Comparison of ENCODE assay signal across 9 cellular contexts in genomic region chr19:48121909-48122371, GRCh38. TPM values are rescaled to one million over a fixed set of nuclear protein-coding genes. Genes with fewer than 3 reads are reported as not detected.
A peak's percentile ranks its signal among the peaks of the same experiment; 100 is the strongest.
DNase-seq lines count a peak whose midpoint lies in the region; ATAC-seq and TF ChIP-seq lines count a peak whose summit lies in the region.
"Had no signal": no experiment of that assay in that cellular context is flagged by ENCODE, and none has a peak within 500 bp of the region (broad histone marks: within the 10 kb centered on the region; RNA-seq: fewer than 3 reads in every experiment).

No MANE protein-coding gene starts in this region.

- H3K4me3 ChIP-seq in heart left ventricle (no peak overlapping the region), right atrium auricular region (no peak overlapping the region), uterus (no peak overlapping the region)

- peak overlapping the region in 3 of 12 donors; percentile 13 to 42 (median 17) for H3K27ac ChIP-seq in heart left ventricle
- H3K27ac ChIP-seq in right atrium auricular region = peak overlapping the region in 1 of 2 donors; percentile 7
- peak overlapping the region; percentile 38 to 47 for H3K27ac ChIP-seq in uterus

- TF ChIP-seq POLR2A in heart left ventricle (IDR thresholded peaks at IDR 0.05) (no peak), uterus (IDR thresholded peaks at IDR 0.05) (no peak)

- no peak for DNase-seq in heart left ventricle
- DNase-seq in right atrium auricular region (ENCODE audit: low spot score) = no peak
- peak; percentile 80 for DNase-seq in UCSD-AML1 (lab: John Stamatoyannopoulos, UW; ENCODE audit: unreplicated experiment)
- peak; percentile 82 for DNase-seq in glomerular endothelial cell (ENCODE audit: extremely low read depth, low read depth, low spot score)
- DNase-seq in uterus = peak in 1 of 2 donors; percentile 42
- DNase-seq in HuH-7.5 (ENCODE audit: low spot score) = no peak
- no peak for DNase-seq in NCI-H524 treated with DMSO at 0.1 percent for 48 hours (lab: John Stamatoyannopoulos, UW)
- DNase-seq in SK-N-DZ (ENCODE audit: low spot score) = no peak
- DNase-seq: NCI-H1930 had no signal

- intact Hi-C loops in heart left ventricle (cut with DNase I) = no loop called here
- intact Hi-C loops in uterus (cut with DNase I; ENCODE audit: low total_unique reads) = no loop called here

- H3K9me3 ChIP-seq in heart left ventricle = no peaks in the 10 kb centered on the region
- no peaks in the 10 kb centered on the region for H3K9me3 ChIP-seq in right atrium auricular region
- H3K9me3 ChIP-seq in uterus = no peaks in the 10 kb centered on the region

- TF ChIP-seq CTCF in heart left ventricle (IDR thresholded peaks at IDR 0.05) (no peak), right atrium auricular region (IDR thresholded peaks at IDR 0.05) (no peak), uterus (IDR thresholded peaks at IDR 0.05) (no peak)

- H3K27me3 ChIP-seq in heart left ventricle = no peaks in the 10 kb centered on the region
- H3K27me3 ChIP-seq in right atrium auricular region = no peaks in the 10 kb centered on the region
- no peaks in the 10 kb centered on the region for H3K27me3 ChIP-seq in uterus

- WGBS in heart left ventricle, 4 donors = 24 to 50% (median 39%) methylated on average over 10 of the region's 10 CpGs

- H3K36me3 ChIP-seq in heart left ventricle = peaks cover 0 to 39% (median 0%) of the 10 kb centered on the region in 9 donors
- H3K36me3 ChIP-seq in right atrium auricular region = no peaks in the 10 kb centered on the region
- H3K36me3 ChIP-seq in uterus = no peaks in the 10 kb centered on the region

- ATAC-seq in heart left ventricle = peak in 3 of 4 donors; percentile 50 to 83 (median 66)

- H3K4me1 ChIP-seq in heart left ventricle (peaks cover 0 to 22% (median 0%) of the 10 kb centered on the region in 12 donors), right atrium auricular region (peaks cover 0 to 7% of the 10 kb centered on the region in 2 donors), uterus (no peaks in the 10 kb centered on the region)

RNA-seq across cellular contexts. Expression of gene PLA2G4C, which starts 11.3 kb away (rescaled TPM):
- total RNA-seq in heart left ventricle (10 to 100 TPM; 16.6 to 71.5 (median 41.6) TPM), right atrium auricular region (10 to 100 TPM; 23.2 to 40.0 TPM), glomerular endothelial cell (279 and 309 TPM in 2 replicates), uterus (10 to 100 TPM in 1 of 4 donors, 1 to 10 TPM in 3; 2.1 to 15.6 (median 5.3) TPM)
- 10 to 100 TPM; 11.0 to 39.0 TPM for polyA plus RNA-seq in heart left ventricle
- polyA plus RNA-seq in SK-N-DZ (2014; cell fraction: cytosol; rRNA removed) = 0.96 TPM in 1 of 2 replicates, not detected in the other
- not detected in 2 replicates for polyA plus RNA-seq in SK-N-DZ (2014; cell fraction: nucleus; rRNA removed)

RNA-seq across cellular contexts. Expression of gene LIG1, which starts 48.2 kb away (rescaled TPM):
- total RNA-seq in heart left ventricle = 10 to 100 TPM in 1 of 9 donors, 1 to 10 TPM in 8; 2.1 to 16.5 (median 3.9) TPM
- polyA plus RNA-seq in heart left ventricle = 1 to 10 TPM; 4.3 to 4.4 TPM
- total RNA-seq in right atrium auricular region = 1 to 10 TPM; 3.1 to 4.2 TPM
- total RNA-seq in glomerular endothelial cell = 42.9 and 47.3 TPM in 2 replicates
- total RNA-seq in uterus = 10 to 100 TPM in 3 of 4 donors, 1 to 10 TPM in 1; 5.9 to 96.1 (median 28.1) TPM
- 41.8 and 47.7 TPM in 2 replicates for polyA plus RNA-seq in SK-N-DZ (2014; cell fraction: cytosol; rRNA removed)
- 91.8 and 130 TPM in 2 replicates for polyA plus RNA-seq in SK-N-DZ (2014; cell fraction: nucleus; rRNA removed)

RNA-seq across cellular contexts. Expression of gene ZSWIM9, which starts 48.5 kb away (rescaled TPM):
- total RNA-seq in heart left ventricle = 1 to 10 TPM; 2.2 to 7.7 (median 6.2) TPM
- 1 to 10 TPM; 5.8 to 7.4 TPM for polyA plus RNA-seq in heart left ventricle
- 1 to 10 TPM; 1.5 to 2.8 TPM for total RNA-seq in right atrium auricular region
- 3.6 and 6.5 TPM in 2 replicates for total RNA-seq in glomerular endothelial cell
- total RNA-seq in uterus = 10 to 100 TPM in 1 of 4 donors, 1 to 10 TPM in 2, under 1 TPM in 1; 0.59 to 13.2 (median 4.2) TPM
- polyA plus RNA-seq in SK-N-DZ (2014; cell fraction: cytosol; rRNA removed) = 0.38 and 0.41 TPM in 2 replicates
- 0.67 and 1.7 TPM in 2 replicates for polyA plus RNA-seq in SK-N-DZ (2014; cell fraction: nucleus; rRNA removed)

Comparison
In these comparisons a context has a peak if more than half of its experiments do, and no peak if none do; other contexts are left out.
1. DNase-seq: peak in UCSD-AML1 (single experiment) and glomerular endothelial cell (single experiment); none in heart left ventricle (0 of 5), right atrium auricular region (single experiment), HuH-7.5 (single experiment), NCI-H524 treated with DMSO at 0.1 percent for 48 hours (single experiment) and SK-N-DZ (single experiment).